9 cellular contexts compared by ENCODE assay signal in the genomic region with DNA sequence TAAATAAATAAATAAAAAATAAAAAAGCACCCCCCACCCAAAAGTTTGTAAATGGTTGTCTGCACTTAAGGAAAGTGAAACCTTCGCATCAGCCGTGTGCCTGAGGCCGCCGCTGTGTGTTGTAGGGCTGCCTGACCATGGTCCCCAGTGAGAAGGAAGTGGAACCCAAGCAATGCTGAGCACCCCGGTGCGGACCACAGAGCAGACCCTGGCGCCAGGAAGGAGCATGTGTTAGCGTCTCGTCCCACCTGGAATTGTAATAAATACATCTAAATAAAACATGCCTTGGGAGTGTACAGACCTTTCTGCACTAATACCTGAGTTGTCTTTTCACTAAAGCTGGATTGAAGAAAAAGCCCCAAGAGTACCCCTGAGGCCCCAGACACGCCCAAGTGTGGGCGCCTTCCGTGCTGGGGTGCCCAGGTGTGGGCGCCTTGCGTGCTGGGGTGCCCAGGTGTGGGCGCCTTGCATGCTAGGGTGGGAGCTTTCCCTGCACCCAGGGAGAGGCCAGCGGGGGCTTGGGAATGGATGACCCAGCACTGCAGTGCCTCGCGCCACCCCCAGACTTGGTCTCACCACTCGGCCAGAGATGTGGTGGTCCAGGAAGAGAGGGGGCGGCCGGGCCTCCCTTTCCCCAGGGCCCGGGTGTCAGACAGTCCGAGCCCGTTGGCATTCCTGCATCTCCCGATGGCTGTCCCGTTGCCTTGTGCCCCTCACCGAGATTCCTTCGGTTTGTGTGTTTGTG. TPM values are rescaled to one million over a fixed set of nuclear protein-coding genes. Genes with fewer than 3 reads are reported as not detected.
A peak's percentile ranks its signal among the peaks of the same experiment; 100 is the strongest.
DNase-seq lines count a peak whose midpoint lies in the region; ATAC-seq, FAIRE-seq and TF ChIP-seq lines count a peak whose summit lies in the region.
"Had no signal": no experiment of that assay in that cellular context is flagged by ENCODE, and none has a peak within 500 bp of the region (broad histone marks: within the 10 kb centered on the region; RNA-seq: fewer than 3 reads in every experiment).

No MANE protein-coding gene starts in this region.

- H3K27ac Mint-ChIP-seq in T-helper 1 cell treated with Interleukin-12 subunit alpha and Interleukin-12 subunit beta and Interleukin-4 antibody, amounts not matched to agents 30 μg/mL and 1 μg/mL, for 36 hours = no peak overlapping the region

- BruUV-seq in GM12878 (replicated peaks; lab: Mats Ljungman, UMichigan) = TSS peak; percentile 82

- peaks cover 12% of the 10 kb centered on the region for H3K27me3 Mint-ChIP-seq in T-helper 1 cell treated with Interleukin-12 subunit alpha and Interleukin-12 subunit beta and Interleukin-4 antibody, amounts not matched to agents 30 μg/mL and 1 μg/mL, for 36 hours (ENCODE audit: low read depth)

- SMC1A ChIA-PET in GM12878 (lab: Charles Lee; ENCODE audit: uncharacterized antibody, unreplicated experiment) = interaction anchor here (0.8 to 1.3 kb wide), 2 partner anchors 38 to 63 kb away, joined by 3 to 4 read pairs; no protein-coding TSS in a partner anchor

- H4K20me1 ChIP-seq in GM12878 (ENCODE audit: control insufficient read depth, insufficient read depth) = no peaks in the 10 kb centered on the region; the same call in 1 of the 2 replicates

- intact Hi-C loops in GM12878 (cut with micrococcal nuclease; ENCODE audit: unreplicated experiment) = loop anchor here (2.0 to 10.0 kb wide), 2 partner anchors 78 to 276 kb away; a partner anchor contains a TSS

- H3K4me1 Mint-ChIP-seq in T-helper 1 cell treated with Interleukin-12 subunit alpha and Interleukin-12 subunit beta and Interleukin-4 antibody, amounts not matched to agents 30 μg/mL and 1 μg/mL, for 36 hours (ENCODE audit: low read depth) = peaks cover 38% of the 10 kb centered on the region

- TF ChIP-seq CTCF in GM12878 (IDR thresholded peaks at IDR 0.05 in 2 of 3, conservative IDR thresholded peaks at IDR 0.05 in 1 of 3; ENCODE audit: control insufficient read depth in 2 of 3, extremely low read depth in 1 of 3, insufficient read depth in 1 of 3, low read depth in 3 of 3, low read length in 3 of 3) (no peak), omental fat pad (IDR thresholded peaks at IDR 0.05) (no peak)

- H3K4me3 ChIP-seq in GM12878 (peak overlapping the region; percentile 85), skeletal muscle tissue (ENCODE audit: low read length in 3 of 3) (peak overlapping the region; percentile 73 to 91 (median 85))

- peak overlapping the region; percentile 95 for H3K27ac ChIP-seq in GM12878 (ENCODE audit: control insufficient read depth, insufficient read depth)
- H3K27ac ChIP-seq in skeletal muscle tissue (ENCODE audit: low read depth, low read length) = peak overlapping the region; percentile 86

- peak; percentile 80 for FAIRE-seq in GM12878 (lab: Jason Lieb, UNC)

- ATAC-seq in HG02870 (IDR thresholded peaks at IDR 0.05; ENCODE audit: unreplicated experiment) (peak; percentile 42), GM12878 (peak; percentile 66), omental fat pad (ENCODE audit: low FRiP score) (no peak)

- POLR2A ChIA-PET in GM12878 (lab: Charles Lee) = interaction anchor here (2.0 to 2.8 kb wide), 2 partner anchors 18 to 38 kb away, joined by 5 to 14 read pairs; no protein-coding TSS in a partner anchor

- RAD21 ChIA-PET in GM12878 (lab: Charles Lee; ENCODE audit: unreplicated experiment) = interaction anchor here (1.0 kb wide), 1 partner anchor 38 kb away, joined by 3 read pairs; no protein-coding TSS in a partner anchor

- in situ Hi-C loops in GM12878 (cut with MboI) = no loop called here

- CTCF ChIA-PET in GM12878 (lab: Yijun Ruan, JAX) = interaction anchor here (1.2 to 5.8 kb wide), 3 partner anchors 13 to 66 kb away, joined by 6 to 54 read pairs (median 7); no protein-coding TSS in a partner anchor

- peaks cover 2% of the 10 kb centered on the region for H3K9me3 Mint-ChIP-seq in T-helper 1 cell treated with Interleukin-12 subunit alpha and Interleukin-12 subunit beta and Interleukin-4 antibody, amounts not matched to agents 30 μg/mL and 1 μg/mL, for 36 hours

- H2AFZ ChIP-seq in GM12878 (ENCODE audit: control insufficient read depth, low read depth, low read length) = peak overlapping the region; percentile 89

- TF ChIP-seq POLR2A in GM12878 (IDR thresholded peaks at IDR 0.05; ENCODE audit: low read depth, low read length) = peak; percentile 64; the same call in 1 of the 2 replicates

- TF ChIP-seq EP300 in GM12878 (IDR thresholded peaks at IDR 0.05; ENCODE audit: borderline replicate concordance in 1 of 2, control insufficient read depth in 1 of 2, low read depth in 2 of 2, low read length in 2 of 2) = no peak

- H3K4me2 ChIP-seq in GM12878 (ENCODE audit: control insufficient read depth, insufficient read depth) = peak overlapping the region; percentile 98

- H3K4me1 ChIP-seq in GM12878 (ENCODE audit: control insufficient read depth, insufficient read depth, low read length) (peaks cover 57% of the 10 kb centered on the region), skeletal muscle tissue (ENCODE audit: control insufficient read depth in 3 of 3, insufficient read depth in 3 of 3, low read length in 3 of 3) (peaks cover 29 to 57% (median 31%) of the 10 kb centered on the region in 3 donors)

- no peak for DNase-seq in T-helper 1 cell
- DNase-seq in GM12878 (ENCODE audit: low read depth, low spot score) = no peak
- no peak for DNase-seq in inferior parietal cortex (ENCODE audit: extremely low spot score)
- DNase-seq in omental fat pad (ENCODE audit: low spot score) = no peak
- DNase-seq in NCI-H446 treated with DMSO at 0.1 percent for 48 hours (lab: John Stamatoyannopoulos, UW) = no peak

- H3K4me3 Mint-ChIP-seq in T-helper 1 cell treated with Interleukin-12 subunit alpha and Interleukin-12 subunit beta and Interleukin-4 antibody, amounts not matched to agents 30 μg/mL and 1 μg/mL, for 36 hours = peak overlapping the region; percentile 83

- H3K27me3 ChIP-seq in GM12878 (replicated peaks in 1 of 2; ENCODE audit: control insufficient read depth in 2 of 2, insufficient read depth in 2 of 2, low read length in 1 of 2) (no peaks in the 10 kb centered on the region), skeletal muscle tissue (ENCODE audit: control insufficient read depth in 3 of 3, insufficient read depth in 3 of 3, low read length in 3 of 3) (no peaks in the 10 kb centered on the region)

- peaks cover 12% of the 10 kb centered on the region for H3K79me2 ChIP-seq in GM12878 (ENCODE audit: control insufficient read depth, insufficient read depth, low read length)

- TF ChIP-seq RAD21 in GM12878 (IDR thresholded peaks at IDR 0.05; ENCODE audit: insufficient read depth, low read depth, low read length) = no peak

- H3K9me3 ChIP-seq in GM12878 (replicated peaks; ENCODE audit: control insufficient read depth, insufficient read depth, low read length) = peaks cover 5% of the 10 kb centered on the region; the same call in 2 of the 3 replicates
- H3K9me3 ChIP-seq in skeletal muscle tissue (ENCODE audit: control insufficient read depth in 3 of 3, low read length in 3 of 3) = no peaks in the 10 kb centered on the region

- 1% methylated on average over 28 of the region's 28 CpGs for WGBS in GM12878 (ENCODE audit: insufficient coverage, insufficient replicate concordance, low lambda C conversion rate, missing lambda C conversion rate)

- peaks cover 5% of the 10 kb centered on the region for H3K36me3 Mint-ChIP-seq in T-helper 1 cell treated with Interleukin-12 subunit alpha and Interleukin-12 subunit beta and Interleukin-4 antibody, amounts not matched to agents 30 μg/mL and 1 μg/mL, for 36 hours (ENCODE audit: low read depth)

- H3K36me3 ChIP-seq in GM12878 (ENCODE audit: control insufficient read depth in 2 of 2, insufficient read depth in 2 of 2, low read length in 1 of 2) (no peaks in the 10 kb centered on the region; a peak in 1 of 4 replicates), skeletal muscle tissue (ENCODE audit: control insufficient read depth in 3 of 3, insufficient read depth in 3 of 3, low read length in 3 of 3) (no peaks in the 10 kb centered on the region)

- H3K9ac ChIP-seq in GM12878 (ENCODE audit: control insufficient read depth, insufficient read depth, low read length) (peak overlapping the region; percentile 93), skeletal muscle tissue (ENCODE audit: low read depth in 1 of 3, low read length in 3 of 3) (peak overlapping the region; percentile 86 to 91 (median 89))

RNA-seq across cellular contexts. Expression of a gene that starts 33.7 kb away (rescaled TPM):
- not detected in 2 replicates for total RNA-seq in GM12878 (2013; cell fraction: nucleolus; rRNA removed)
- not detected in 2 replicates for total RNA-seq in GM12878 (2014; rRNA removed)
- total RNA-seq in GM12878 (2014; rRNA removed; fragmentation: Illumina TruSeq; extraction: Trizol) = not detected in 2 replicates
- total RNA-seq in GM12878 (2021) = not detected in 2 replicates
- not detected for polyA plus RNA-seq in GM12878 (2011; ENCODE audit: low read depth)
- not detected in 2 replicates for polyA plus RNA-seq in GM12878 (2011; rRNA removed)
- not detected in 2 replicates for polyA plus RNA-seq in GM12878 (2011; cell fraction: cytosol; rRNA removed)
- not detected in 2 replicates for polyA plus RNA-seq in GM12878 (2011; cell fraction: nucleus; rRNA removed)
- not detected in 2 replicates for polyA plus RNA-seq in GM12878 (2012)
- not detected in 2 replicates for polyA plus RNA-seq in GM12878 (2014; fragmentation: Illumina TruSeq; extraction: Trizol)
- polyA plus RNA-seq in GM12878 (2014; fragmentation: Nextera tagmentation; extraction: Ambion mirVana) = not detected
- not detected in 2 replicates for polyA plus RNA-seq in GM12878 (2014; rRNA removed)
- not detected for polyA plus RNA-seq in GM12878 (2016; fragmentation: Nextera tagmentation; extraction: Ambion mirVana)
- not detected in 2 replicates for polyA minus RNA-seq in GM12878 (2011; rRNA and poly(A)+ RNA removed)
- polyA minus RNA-seq in GM12878 (2011; cell fraction: cytosol; rRNA and poly(A)+ RNA removed) = not detected in 2 replicates
- polyA minus RNA-seq in GM12878 (2011; cell fraction: nucleus; rRNA and poly(A)+ RNA removed) = not detected in 2 replicates
- not detected for total RNA-seq in skeletal muscle tissue
- total RNA-seq in omental fat pad = not detected
- total RNA-seq: A172 had no signal

RNA-seq across cellular contexts. Expression of a gene that starts 33.9 kb away (rescaled TPM):
- 480 and 510 TPM in 2 replicates for total RNA-seq in GM12878 (2013; cell fraction: nucleolus; rRNA removed)
- total RNA-seq in GM12878 (2014; rRNA removed) (46.5 and 47.3 TPM in 2 replicates), GM12878 (2014; rRNA removed; fragmentation: Illumina TruSeq; extraction: Trizol) (61.4 and 62.0 TPM in 2 replicates), GM12878 (2021) (108 and 112 TPM in 2 replicates), skeletal muscle tissue (43.8 TPM), omental fat pad (10 to 100 TPM; 37.6 to 78.7 (median 56.3) TPM)
- 28.8 TPM for polyA plus RNA-seq in GM12878 (2011; ENCODE audit: low read depth)
- polyA plus RNA-seq in GM12878 (2011; rRNA removed) (37.7 and 37.9 TPM in 2 replicates), GM12878 (2014; fragmentation: Illumina TruSeq; extraction: Trizol) (113 and 203 TPM in 2 replicates), GM12878 (2014; fragmentation: Nextera tagmentation; extraction: Ambion mirVana) (1 to 10 TPM; 3.3 to 3.6 TPM), GM12878 (2014; rRNA removed) (51.0 and 55.2 TPM in 2 replicates), GM12878 (2016; fragmentation: Nextera tagmentation; extraction: Ambion mirVana) (10 to 100 TPM; 19.4 to 39.2 TPM)
- 45.3 and 49.6 TPM in 2 replicates for polyA plus RNA-seq in GM12878 (2011; cell fraction: cytosol; rRNA removed)
- polyA plus RNA-seq in GM12878 (2011; cell fraction: nucleus; rRNA removed) = 117 and 129 TPM in 2 replicates
- 60.4 and 62.6 TPM in 2 replicates for polyA plus RNA-seq in GM12878 (2012)
- polyA minus RNA-seq in GM12878 (2011; rRNA and poly(A)+ RNA removed) = 206 and 215 TPM in 2 replicates
- polyA minus RNA-seq in GM12878 (2011; cell fraction: cytosol; rRNA and poly(A)+ RNA removed) = 62.9 and 84.7 TPM in 2 replicates
- polyA minus RNA-seq in GM12878 (2011; cell fraction: nucleus; rRNA and poly(A)+ RNA removed) = 129 and 214 TPM in 2 replicates
